ENCODE assay signal across 19 cellular contexts in genomic region chr21:44540741-44541288, GRCh38. TPM values are rescaled to one million over a fixed set of nuclear protein-coding genes. Genes with fewer than 3 reads are reported as not detected.
DNase-seq lines count a peak whose midpoint lies in the region; ATAC-seq and TF ChIP-seq lines count a peak whose summit lies in the region.
"Had no signal": no experiment of that assay in that cellular context is flagged by ENCODE, and none has a peak within 500 bp of the region (broad histone marks: within the 10 kb centered on the region; RNA-seq: fewer than 3 reads in every experiment).

No MANE protein-coding gene starts in this region.

- no peak overlapping the region for H2AFZ ChIP-seq in osteoblast (ENCODE audit: low read length)
- H2AFZ ChIP-seq: GM23248 had no signal

- no peaks in the 10 kb centered on the region for H4K20me1 ChIP-seq in osteoblast (ENCODE audit: insufficient read depth, low read length)
- H4K20me1 ChIP-seq: BLaER1 had no signal

- peaks cover 4% of the 10 kb centered on the region for H3K36me3 Mint-ChIP-seq in endothelial cell (ENCODE audit: low read depth, unreplicated experiment)
- H3K36me3 Mint-ChIP-seq: CD14-positive monocyte had no signal

- H3K27ac Mint-ChIP-seq in endothelial cell (ENCODE audit: unreplicated experiment), result no peak overlapping the region
- H3K27ac Mint-ChIP-seq: CD14-positive monocyte had no signal

- no peaks in the 10 kb centered on the region for H3K36me3 ChIP-seq in osteoblast (ENCODE audit: insufficient read depth, low read length)
- no peaks in the 10 kb centered on the region for H3K36me3 ChIP-seq in body of pancreas (replicated peaks in 1 of 2; ENCODE audit: insufficient read depth in 1 of 2, low read depth in 2 of 2)
- H3K36me3 ChIP-seq: BLaER1 had no signal

- no peak overlapping the region for H3K4me3 ChIP-seq in osteoblast (ENCODE audit: insufficient read depth, low read length)
- no peak overlapping the region for H3K4me3 ChIP-seq in body of pancreas
- H3K4me3 ChIP-seq: BLaER1, GM23248 had no signal

- no peaks in the 10 kb centered on the region for H3K79me2 ChIP-seq in osteoblast (ENCODE audit: insufficient read depth, low read length)

- WGBS in body of pancreas, 2 donors, result 66 to 73% methylated on average over 11 of the region's 11 CpGs

- ATAC-seq in left ventricle myocardium superior, result peak; percentile 65
- ATAC-seq in body of pancreas, result no peak

- H3K27me3 ChIP-seq in osteoblast (ENCODE audit: insufficient read depth, low read length), result no peaks in the 10 kb centered on the region
- H3K27me3 ChIP-seq in body of pancreas, result no peaks in the 10 kb centered on the region
- H3K27me3 ChIP-seq: BLaER1 had no signal

- H3K27ac ChIP-seq in osteoblast (ENCODE audit: low read depth, low read length), result no peak overlapping the region
- H3K27ac ChIP-seq in body of pancreas, result no peak overlapping the region
- H3K27ac ChIP-seq: BLaER1, GM23248 had no signal

- H3K4me1 ChIP-seq in osteoblast (ENCODE audit: insufficient read depth, low read length) (no peaks in the 10 kb centered on the region), body of pancreas (no peaks in the 10 kb centered on the region)
- H3K4me1 ChIP-seq: BLaER1 had no signal

- H3K4me1 Mint-ChIP-seq in endothelial cell (ENCODE audit: unreplicated experiment), result no peaks in the 10 kb centered on the region

- H3K9me3 Mint-ChIP-seq in endothelial cell (ENCODE audit: unreplicated experiment), result no peaks in the 10 kb centered on the region

- intact Hi-C loops in left ventricle myocardium superior (cut with micrococcal nuclease), result no loop called here
- intact Hi-C loops in cardiac septum (cut with DNase I), result no loop called here
- intact Hi-C loops in body of pancreas (cut with DNase I), result no loop called here
- intact Hi-C loops in posterior vena cava (cut with DNase I), result no loop called here

- no peak for TF ChIP-seq POLR2A in body of pancreas (IDR thresholded peaks at IDR 0.05)

- H3K9me3 ChIP-seq in osteoblast (ENCODE audit: low read depth, low read length), result no peaks in the 10 kb centered on the region
- H3K9me3 ChIP-seq in body of pancreas, result no peaks in the 10 kb centered on the region
- H3K9me3 ChIP-seq: BLaER1 had no signal

- no peak overlapping the region for H3K4me2 ChIP-seq in osteoblast (ENCODE audit: insufficient read depth, low read length)
- H3K4me2 ChIP-seq: BLaER1 had no signal

- H3K27me3 Mint-ChIP-seq in endothelial cell (ENCODE audit: unreplicated experiment), result peaks cover 6% of the 10 kb centered on the region

- TF ChIP-seq CTCF in endothelial cell (IDR thresholded peaks at IDR 0.05; ENCODE audit: unreplicated experiment) (no peak), osteoblast (IDR thresholded peaks at IDR 0.05; ENCODE audit: extremely low read depth, low read depth, low read length) (no peak), body of pancreas (IDR thresholded peaks at IDR 0.05) (no peak)

- H3K4me3 Mint-ChIP-seq in endothelial cell (ENCODE audit: unreplicated experiment), result peak overlapping the region; percentile 39
- H3K4me3 Mint-ChIP-seq: CD14-positive monocyte; CD4-positive, alpha-beta memory T cell; H9 had no signal

- DNase-seq in left ventricle myocardium superior (no peak), cardiac septum (ENCODE audit: low spot score) (no peak), endothelial cell (ENCODE audit: low spot score) (no peak), osteoblast (ENCODE audit: insufficient read length, low spot score, missing footprints) (peak; percentile 73), body of pancreas (no peak), posterior vena cava (ENCODE audit: low spot score) (no peak)
- DNase-seq in activated CD4-positive, alpha-beta T cell treated with anti-CD3 and anti-CD28 coated beads for 1 hour, result no peak
- DNase-seq: 8988T; CD4-positive, alpha-beta memory T cell; DMS153; DMS79; GF-D8; GM23248; H9; IMR-90 had no signal

RNA-seq across cellular contexts. Expression of gene KRTAP10-1, which starts 0.8 kb away (rescaled TPM):
- total RNA-seq in left ventricle myocardium superior (not detected), cardiac septum (not detected), endothelial cell (ENCODE audit: unreplicated experiment) (not detected), osteoblast (not detected in 2 replicates), body of pancreas (not detected), posterior vena cava (not detected)
- total RNA-seq: CD4-positive, alpha-beta memory T cell; Daoy; GM23248; H9; IMR-90 had no signal

RNA-seq across cellular contexts. Expression of gene KRTAP10-2, which starts 10.5 kb away (rescaled TPM):
- total RNA-seq in left ventricle myocardium superior (not detected), cardiac septum (not detected), endothelial cell (ENCODE audit: unreplicated experiment) (not detected), osteoblast (not detected in 2 replicates), body of pancreas (not detected), posterior vena cava (not detected)
- total RNA-seq: CD4-positive, alpha-beta memory T cell; Daoy; GM23248; H9; IMR-90 had no signal

RNA-seq across cellular contexts. Expression of gene KRTAP10-3, which starts 17.8 kb away (rescaled TPM):
- total RNA-seq in left ventricle myocardium superior, result not detected
- not detected for total RNA-seq in cardiac septum
- not detected for total RNA-seq in endothelial cell (ENCODE audit: unreplicated experiment)
- total RNA-seq in osteoblast, result not detected in 2 replicates
- total RNA-seq in body of pancreas, result not detected
- total RNA-seq in posterior vena cava, result not detected
- total RNA-seq: CD4-positive, alpha-beta memory T cell; Daoy; GM23248; H9; IMR-90 had no signal

RNA-seq across cellular contexts. Expression of gene KRTAP10-4, which starts 32.7 kb away (rescaled TPM):
- not detected for total RNA-seq in left ventricle myocardium superior
- total RNA-seq in cardiac septum, result not detected
- total RNA-seq in endothelial cell (ENCODE audit: unreplicated experiment), result not detected
- not detected in 2 replicates for total RNA-seq in osteoblast
- total RNA-seq in body of pancreas, result not detected
- not detected for total RNA-seq in posterior vena cava
- total RNA-seq: A673; CD4-positive, alpha-beta memory T cell; Daoy; GM23248; H9; IMR-90 had no signal

RNA-seq across cellular contexts. Expression of gene KRTAP10-5, which starts 39.6 kb away (rescaled TPM):
- total RNA-seq in left ventricle myocardium superior (not detected), cardiac septum (not detected), endothelial cell (ENCODE audit: unreplicated experiment) (not detected), osteoblast (not detected in 2 replicates), body of pancreas (not detected), posterior vena cava (not detected)
- total RNA-seq: A673; CD4-positive, alpha-beta memory T cell; Daoy; GM23248; H9; IMR-90 had no signal
